1 cellular context compared by ENCODE assay signal in genomic region chr18:79779700-79780190, GRCh38.
A peak's percentile ranks its signal among the peaks of the same experiment; 100 is the strongest.
TF ChIP-seq lines count a peak whose summit lies in the region.

No MANE protein-coding gene starts in this region.

TF ChIP-seq in K562, 482 proteins besides CTCF, POLR2A, EP300 and RAD21:
- peak; percentile 4 for TF ChIP-seq NFYB (IDR thresholded peaks at IDR 0.05; ENCODE audit: extremely low read depth, insufficient read length)
- no peak for TF ChIP-seq NCOA2 (IDR thresholded peaks at IDR 0.05; ENCODE audit: partially characterized antibody in 2 of 2)
- no peak for TF ChIP-seq E2F6 (IDR thresholded peaks at IDR 0.05; ENCODE audit: borderline replicate concordance in 1 of 2, extremely low read depth in 1 of 2, insufficient read depth in 1 of 2, insufficient read length in 1 of 2, low read depth in 1 of 2, low read length in 1 of 2, poor library complexity in 1 of 2, severe bottlenecking in 1 of 2)
